14 cellular contexts compared by ENCODE assay signal in the genomic region with DNA sequence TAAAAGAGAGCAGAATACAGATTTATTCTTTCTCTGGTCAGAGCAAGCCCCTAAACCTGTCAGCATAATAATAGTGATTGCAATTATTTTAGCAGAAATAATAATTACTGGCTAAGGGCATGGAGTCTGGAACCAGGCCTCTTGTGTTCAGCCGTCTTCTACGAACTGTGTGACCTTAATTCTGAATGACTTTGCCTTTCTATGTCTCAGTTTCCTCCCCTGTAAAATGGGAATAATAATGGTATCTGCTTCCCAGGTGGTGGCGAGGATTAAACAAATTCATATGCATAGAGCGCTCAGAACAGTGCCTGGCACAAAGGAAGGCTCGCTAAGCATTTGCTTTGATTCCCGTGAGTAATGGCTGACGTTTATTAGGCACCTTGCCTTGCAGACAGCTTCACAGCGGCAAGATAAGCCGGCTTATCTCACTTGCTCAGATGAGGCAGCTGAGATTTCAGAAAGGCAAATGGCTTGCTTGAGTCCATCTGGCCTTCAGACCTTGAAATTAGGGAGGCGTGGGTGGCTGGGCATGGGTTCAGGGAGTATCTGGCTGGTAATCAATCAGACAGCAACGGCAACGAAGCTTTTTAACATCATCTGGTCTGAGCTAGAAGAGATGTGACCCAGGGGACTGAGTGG. TPM values are rescaled to one million over a fixed set of nuclear protein-coding genes. Genes with fewer than 3 reads are reported as not detected.
A peak's percentile ranks its signal among the peaks of the same experiment; 100 is the strongest.
DNase-seq lines count a peak whose midpoint lies in the region; ATAC-seq and TF ChIP-seq lines count a peak whose summit lies in the region.
"Had no signal": no experiment of that assay in that cellular context is flagged by ENCODE, and none has a peak within 500 bp of the region (broad histone marks: within the 10 kb centered on the region; RNA-seq: fewer than 3 reads in every experiment).

No MANE protein-coding gene starts in this region.

- peak; percentile 52 to 72 for DNase-seq in Caco-2
- peak; percentile 90 for DNase-seq in NCI-H226
- DNase-seq in right lobe of liver = peak in 1 of 3 donors; percentile 50
- DNase-seq in PC-3 = no peak
- no peak for DNase-seq in CD4-positive, alpha-beta memory T cell
- no peak for DNase-seq in activated CD8-positive, alpha-beta T cell treated with anti-CD3 and anti-CD28 coated beads, Interleukin-2, amount 10 ng/mL, durations not matched to agents 7 days and 5 days
- DNase-seq in activated T-helper 2 cell treated with anti-CD3 and anti-CD28 coated beads, Interferon-gamma antibody, Interleukin-2, Interleukin-4, amounts not matched to agents 10 μg/mL and 5 μg/mL and 100 μg/mL, durations not matched to agents 14 hours and 24 hours and 36 hours (ENCODE audit: low spot score) = no peak
- DNase-seq: activated CD4-positive, alpha-beta T cell treated with anti-CD3 and anti-CD28 coated beads for 1 hour; GF-D8; mammary epithelial cell; NCI-H510A had no signal

- no peaks in the 10 kb centered on the region for H3K9me3 Mint-ChIP-seq in Caco-2 (ENCODE audit: unreplicated experiment)
- H3K9me3 Mint-ChIP-seq in CD4-positive, alpha-beta memory T cell = peaks cover 2 to 19% (median 12%) of the 10 kb centered on the region in 8 donors
- no peaks in the 10 kb centered on the region for H3K9me3 Mint-ChIP-seq in activated CD8-positive, alpha-beta T cell treated with anti-CD3 and anti-CD28 coated beads, Interleukin-2, amount 10 ng/mL, durations not matched to agents 7 days and 5 days (ENCODE audit: insufficient read depth)
- peaks cover 3% of the 10 kb centered on the region for H3K9me3 Mint-ChIP-seq in activated T-helper 2 cell treated with anti-CD3 and anti-CD28 coated beads, Interferon-gamma antibody, Interleukin-2, Interleukin-4, amounts not matched to agents 10 μg/mL and 5 μg/mL and 100 μg/mL, durations not matched to agents 14 hours and 24 hours and 36 hours

- H3K27me3 ChIP-seq in Caco-2 (replicated peaks; ENCODE audit: control insufficient read depth, insufficient read depth, low read length) (no peaks in the 10 kb centered on the region), right lobe of liver (no peaks in the 10 kb centered on the region), PC-3 (ENCODE audit: low read length) (no peaks in the 10 kb centered on the region)
- H3K27me3 ChIP-seq in CD4-positive, alpha-beta memory T cell (ENCODE audit: insufficient read depth, low read length) = no peaks in the 10 kb centered on the region

- POLR2A ChIA-PET in Caco-2 (lab: Charles Lee) = interaction anchor here (0.6 kb wide), 1 partner anchor 65 kb away, joined by 3 read pairs; no protein-coding TSS in a partner anchor
- POLR2A ChIA-PET in PC-3 (lab: Charles Lee; ENCODE audit: unreplicated experiment) = no interaction called here
- POLR2A ChIA-PET in CD4-positive, alpha-beta memory T cell (lab: Charles Lee; ENCODE audit: partially characterized antibody) = no interaction called here
- POLR2A ChIA-PET in activated CD8-positive, alpha-beta T cell treated with anti-CD3 and anti-CD28 coated beads, Interleukin-2, amount 10 ng/mL, durations not matched to agents 7 days and 5 days (lab: Charles Lee) = no interaction called here

- H4K20me1 ChIP-seq in PC-3 (ENCODE audit: low read length) = no peaks in the 10 kb centered on the region

- ATAC-seq in right lobe of liver (peak; percentile 54 to 79 (median 68)), PC-3 (no peak)
- no peak for ATAC-seq in activated CD8-positive, alpha-beta T cell treated with anti-CD3 and anti-CD28 coated beads, Interleukin-2, amount 10 ng/mL, durations not matched to agents 7 days and 5 days

- no peak overlapping the region for H3K4me2 ChIP-seq in PC-3 (ENCODE audit: low read length)

- CTCF ChIA-PET in Caco-2 (lab: Charles Lee) (interaction anchor here (1.1 kb wide), 1 partner anchor 92 kb away, joined by 5 read pairs; no protein-coding TSS in a partner anchor), PC-3 (lab: Charles Lee) (no interaction called here)
- CTCF ChIA-PET in CD4-positive, alpha-beta memory T cell (lab: Charles Lee; ENCODE audit: partially characterized antibody) = interaction anchor here (1.0 kb wide), 1 partner anchor 12 kb away, joined by 3 read pairs; no protein-coding TSS in a partner anchor
- CTCF ChIA-PET in activated CD8-positive, alpha-beta T cell treated with anti-CD3 and anti-CD28 coated beads, Interleukin-2, amount 10 ng/mL, durations not matched to agents 7 days and 5 days (lab: Charles Lee) = interaction anchor here (0.8 kb wide), 1 partner anchor 12 kb away, joined by 3 read pairs; no protein-coding TSS in a partner anchor

- no peaks in the 10 kb centered on the region for H3K9me2 ChIP-seq in PC-3 (replicated peaks; ENCODE audit: low read length)

- H3K79me2 ChIP-seq in PC-3 (ENCODE audit: low read length) = no peaks in the 10 kb centered on the region

- 48% methylated on average over 12 of the region's 12 CpGs for WGBS in right lobe of liver (ENCODE audit: insufficient coverage, low coverage, low lambda C conversion rate, missing lambda C conversion rate)

- H3K27ac ChIP-seq in cingulate gyrus (ENCODE audit: low read depth, low read length) (peak overlapping the region; percentile 41), right lobe of liver (no peak overlapping the region), PC-3 (ENCODE audit: low read length) (no peak overlapping the region)
- no peak overlapping the region for H3K27ac ChIP-seq in CD4-positive, alpha-beta memory T cell (ENCODE audit: low read depth, low read length)
- H3K27ac ChIP-seq: prostate gland, SK-N-MC had no signal

- H3K36me3 ChIP-seq in Caco-2 (ENCODE audit: control insufficient read depth, insufficient read depth, low read length) = no peaks in the 10 kb centered on the region
- no peaks in the 10 kb centered on the region for H3K36me3 ChIP-seq in right lobe of liver
- no peaks in the 10 kb centered on the region for H3K36me3 ChIP-seq in PC-3 (ENCODE audit: low read depth, low read length)
- no peaks in the 10 kb centered on the region for H3K36me3 ChIP-seq in CD4-positive, alpha-beta memory T cell (ENCODE audit: insufficient read depth, low read length)
- H3K36me3 ChIP-seq: prostate gland had no signal

- no peaks in the 10 kb centered on the region for H3K27me3 Mint-ChIP-seq in Caco-2 (ENCODE audit: insufficient read depth, unreplicated experiment)
- H3K27me3 Mint-ChIP-seq in CD4-positive, alpha-beta memory T cell = peaks cover 8 to 13% of the 10 kb centered on the region in 2 donors
- peaks cover 13% of the 10 kb centered on the region for H3K27me3 Mint-ChIP-seq in activated CD8-positive, alpha-beta T cell treated with anti-CD3 and anti-CD28 coated beads, Interleukin-2, amount 10 ng/mL, durations not matched to agents 7 days and 5 days (ENCODE audit: low read depth)
- peaks cover 16% of the 10 kb centered on the region for H3K27me3 Mint-ChIP-seq in activated T-helper 2 cell treated with anti-CD3 and anti-CD28 coated beads, Interferon-gamma antibody, Interleukin-2, Interleukin-4, amounts not matched to agents 10 μg/mL and 5 μg/mL and 100 μg/mL, durations not matched to agents 14 hours and 24 hours and 36 hours (ENCODE audit: low read depth)

- TF ChIP-seq CTCF in Caco-2 (IDR thresholded peaks at IDR 0.05; ENCODE audit: insufficient read depth in 1 of 2, low read depth in 1 of 2, low read length in 1 of 2, severe bottlenecking in 1 of 2, unreplicated experiment in 1 of 2) = no peak
- TF ChIP-seq CTCF in right lobe of liver (IDR thresholded peaks at IDR 0.05) = no peak
- TF ChIP-seq CTCF in PC-3 (conservative IDR thresholded peaks at IDR 0.05; ENCODE audit: low read depth, low read length) = no peak

- no peak for TF ChIP-seq POLR2A in right lobe of liver (IDR thresholded peaks at IDR 0.05)

- no peak overlapping the region for H2AFZ ChIP-seq in PC-3 (ENCODE audit: low read length)

- H3K27ac Mint-ChIP-seq in Caco-2 (ENCODE audit: unreplicated experiment) = peak overlapping the region; percentile 66
- no peak overlapping the region for H3K27ac Mint-ChIP-seq in CD4-positive, alpha-beta memory T cell
- H3K27ac Mint-ChIP-seq in activated CD8-positive, alpha-beta T cell treated with anti-CD3 and anti-CD28 coated beads, Interleukin-2, amount 10 ng/mL, durations not matched to agents 7 days and 5 days = no peak overlapping the region
- no peak overlapping the region for H3K27ac Mint-ChIP-seq in activated T-helper 2 cell treated with anti-CD3 and anti-CD28 coated beads, Interferon-gamma antibody, Interleukin-2, Interleukin-4, amounts not matched to agents 10 μg/mL and 5 μg/mL and 100 μg/mL, durations not matched to agents 14 hours and 24 hours and 36 hours

- no peak overlapping the region for H3K9ac ChIP-seq in PC-3 (ENCODE audit: low read length)

- H3K4me3 ChIP-seq in Caco-2 (ENCODE audit: low read depth, low read length) (no peak overlapping the region), right lobe of liver (no peak overlapping the region), PC-3 (ENCODE audit: low read length) (no peak overlapping the region)
- no peak overlapping the region for H3K4me3 ChIP-seq in CD4-positive, alpha-beta memory T cell (ENCODE audit: low read length in 2 of 2)
- H3K4me3 ChIP-seq: prostate gland, SK-N-MC had no signal

- H3K4me1 ChIP-seq in Caco-2 = peaks cover 13% of the 10 kb centered on the region
- H3K4me1 ChIP-seq in right lobe of liver = peaks cover 0 to 3% (median 0%) of the 10 kb centered on the region in 4 donors
- no peaks in the 10 kb centered on the region for H3K4me1 ChIP-seq in PC-3 (ENCODE audit: insufficient read depth, low read length)
- H3K4me1 ChIP-seq in CD4-positive, alpha-beta memory T cell (ENCODE audit: insufficient read depth, low read length) = no peaks in the 10 kb centered on the region
- H3K4me1 ChIP-seq: prostate gland had no signal

- BruUV-seq in Caco-2 (replicated peaks; lab: Mats Ljungman, UMichigan) = no TSS peak
- no TSS peak for BruUV-seq in PC-3 (replicated peaks; lab: Mats Ljungman, UMichigan)

- H3K4me1 Mint-ChIP-seq in Caco-2 (ENCODE audit: low read depth, unreplicated experiment) = peaks cover 12% of the 10 kb centered on the region
- peaks cover 0 to 1% (median 0%) of the 10 kb centered on the region in 4 donors for H3K4me1 Mint-ChIP-seq in CD4-positive, alpha-beta memory T cell
- no peaks in the 10 kb centered on the region for H3K4me1 Mint-ChIP-seq in activated CD8-positive, alpha-beta T cell treated with anti-CD3 and anti-CD28 coated beads, Interleukin-2, amount 10 ng/mL, durations not matched to agents 7 days and 5 days (ENCODE audit: low read depth)
- H3K4me1 Mint-ChIP-seq in activated T-helper 2 cell treated with anti-CD3 and anti-CD28 coated beads, Interferon-gamma antibody, Interleukin-2, Interleukin-4, amounts not matched to agents 10 μg/mL and 5 μg/mL and 100 μg/mL, durations not matched to agents 14 hours and 24 hours and 36 hours (ENCODE audit: low read depth) = no peaks in the 10 kb centered on the region

- peaks cover 5% of the 10 kb centered on the region for H3K36me3 Mint-ChIP-seq in Caco-2 (ENCODE audit: insufficient read depth, unreplicated experiment)
- peaks cover 0 to 4% of the 10 kb centered on the region in 2 donors for H3K36me3 Mint-ChIP-seq in CD4-positive, alpha-beta memory T cell
- H3K36me3 Mint-ChIP-seq in activated CD8-positive, alpha-beta T cell treated with anti-CD3 and anti-CD28 coated beads, Interleukin-2, amount 10 ng/mL, durations not matched to agents 7 days and 5 days (ENCODE audit: low read depth) = no peaks in the 10 kb centered on the region
- no peaks in the 10 kb centered on the region for H3K36me3 Mint-ChIP-seq in activated T-helper 2 cell treated with anti-CD3 and anti-CD28 coated beads, Interferon-gamma antibody, Interleukin-2, Interleukin-4, amounts not matched to agents 10 μg/mL and 5 μg/mL and 100 μg/mL, durations not matched to agents 14 hours and 24 hours and 36 hours (ENCODE audit: low read depth)

- no peaks in the 10 kb centered on the region for H3F3A ChIP-seq in PC-3 (ENCODE audit: low read length, unreplicated experiment)

- peak overlapping the region; percentile 9 for H3K4me3 Mint-ChIP-seq in Caco-2 (ENCODE audit: unreplicated experiment)
- H3K4me3 Mint-ChIP-seq in CD4-positive, alpha-beta memory T cell = no peak overlapping the region
- H3K4me3 Mint-ChIP-seq in activated CD8-positive, alpha-beta T cell treated with anti-CD3 and anti-CD28 coated beads, Interleukin-2, amount 10 ng/mL, durations not matched to agents 7 days and 5 days = no peak overlapping the region
- H3K4me3 Mint-ChIP-seq in activated T-helper 2 cell treated with anti-CD3 and anti-CD28 coated beads, Interferon-gamma antibody, Interleukin-2, Interleukin-4, amounts not matched to agents 10 μg/mL and 5 μg/mL and 100 μg/mL, durations not matched to agents 14 hours and 24 hours and 36 hours (ENCODE audit: low read depth) = no peak overlapping the region

- H3K9me3 ChIP-seq in Caco-2 = no peaks in the 10 kb centered on the region
- no peaks in the 10 kb centered on the region for H3K9me3 ChIP-seq in right lobe of liver
- no peaks in the 10 kb centered on the region for H3K9me3 ChIP-seq in PC-3 (ENCODE audit: low read length)
- no peaks in the 10 kb centered on the region for H3K9me3 ChIP-seq in CD4-positive, alpha-beta memory T cell (ENCODE audit: control insufficient read depth in 1 of 2, low read length in 2 of 2)
- H3K9me3 ChIP-seq: prostate gland had no signal

- intact Hi-C loops in Caco-2 (cut with micrococcal nuclease; ENCODE audit: unreplicated experiment) = loop anchor here (5.0 kb wide), 1 partner anchor 33 kb away; the partner anchor contains the start of gene RAB11FIP4
- intact Hi-C loops in right lobe of liver (cut with DNase I) = no loop called here
- intact Hi-C loops in PC-3 (cut with micrococcal nuclease) = no loop called here
- intact Hi-C loops in CD4-positive, alpha-beta memory T cell (cut with micrococcal nuclease) = no loop called here
- intact Hi-C loops in activated T-helper 2 cell treated with anti-CD3 and anti-CD28 coated beads, Interferon-gamma antibody, Interleukin-2, Interleukin-4, amounts not matched to agents 10 μg/mL and 5 μg/mL and 100 μg/mL, durations not matched to agents 14 hours and 24 hours and 36 hours (cut with micrococcal nuclease) = no loop called here

RNA-seq across cellular contexts. Expression of gene RAB11FIP4, which starts 33.6 kb away (rescaled TPM):
- total RNA-seq in Caco-2 (2022) (84.2 and 90.3 TPM in 2 replicates), right lobe of liver (1 to 10 TPM; 3.5 to 6.6 (median 4.6) TPM), PC-3 (2014; rRNA removed) (4.2 and 4.5 TPM in 2 replicates)
- total RNA-seq in CD4-positive, alpha-beta memory T cell = 10 to 100 TPM; 44.1 to 47.4 TPM
- 10 to 100 TPM in 1 of 2 donors, 1 to 10 TPM in 1; 8.3 to 15.9 TPM for polyA plus RNA-seq in CD4-positive, alpha-beta memory T cell
- total RNA-seq in activated CD8-positive, alpha-beta T cell treated with anti-CD3 and anti-CD28 coated beads, Interleukin-2, amount 10 ng/mL, durations not matched to agents 7 days and 5 days = 10 to 100 TPM; 36.0 to 38.0 TPM
- 20.8 and 26.2 TPM in 2 replicates for total RNA-seq in activated T-helper 2 cell treated with anti-CD3 and anti-CD28 coated beads, Interferon-gamma antibody, Interleukin-2, Interleukin-4, amounts not matched to agents 10 μg/mL and 5 μg/mL and 100 μg/mL, durations not matched to agents 14 hours and 24 hours and 36 hours

Comparison
In these comparisons a context has a peak if more than half of its experiments do, and no peak if none do; other contexts are left out.
1. DNase-seq: peak in Caco-2 (2 of 2) and NCI-H226 (single experiment); none in PC-3 (single experiment), CD4-positive, alpha-beta memory T cell (0 of 5), activated CD8-positive, alpha-beta T cell treated with anti-CD3 and anti-CD28 coated beads, Interleukin-2, amount 10 ng/mL, durations not matched to agents 7 days and 5 days (single experiment) and activated T-helper 2 cell treated with anti-CD3 and anti-CD28 coated beads, Interferon-gamma antibody, Interleukin-2, Interleukin-4, amounts not matched to agents 10 μg/mL and 5 μg/mL and 100 μg/mL, durations not matched to agents 14 hours and 24 hours and 36 hours (single experiment).
2. ATAC-seq: peak in right lobe of liver (4 of 4); none in PC-3 (single experiment) and activated CD8-positive, alpha-beta T cell treated with anti-CD3 and anti-CD28 coated beads, Interleukin-2, amount 10 ng/mL, durations not matched to agents 7 days and 5 days (single experiment).